In the genomic region with DNA sequence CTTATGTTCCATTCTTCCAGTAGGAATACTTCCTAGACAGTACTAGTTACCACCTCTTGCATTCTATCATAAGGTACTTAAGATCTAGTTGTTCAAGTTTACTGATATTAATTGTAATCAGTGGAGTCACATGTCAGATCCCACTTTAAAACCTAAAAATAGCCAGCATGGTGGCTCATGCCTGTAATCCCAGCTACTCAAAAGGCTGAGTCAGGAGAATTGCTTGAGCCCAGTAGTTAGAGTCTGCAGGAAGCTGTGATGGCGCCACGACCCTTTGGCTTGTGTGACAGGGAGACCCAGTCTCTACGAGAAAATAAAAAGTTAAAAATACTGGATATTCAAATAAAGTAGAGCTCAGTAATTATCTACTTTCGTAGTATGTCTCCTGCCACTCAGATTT, we compare ENCODE assay signal across 32 cellular contexts.
"Had no signal": no experiment of that assay in that cellular context is flagged by ENCODE, and none has a peak within 500 bp of the region (broad histone marks: within the 10 kb centered on the region; RNA-seq: fewer than 3 reads in every experiment).

No MANE protein-coding gene starts in this region.

- H3K4me3 Mint-ChIP-seq: naive B cell; naive thymus-derived CD8-positive, alpha-beta T cell; natural killer cell treated with Interleukin-12 subunit alpha and Interleukin-12 subunit beta and Interleukin-15 and Interleukin-18, amount 100 ng/mL, for 72 hours; neural progenitor cell; stimulated activated memory B cell treated with anti-CD40 and anti-IgM and Interleukin-4, amounts not matched to agents 10 μg/mL and 1 μg/mL and 100 μg/mL, for 72 hours; stimulated activated naive CD8-positive, alpha-beta T cell treated with anti-CD3 and anti-CD28 coated beads, Interleukin-15, amount 100 ng/mL, for 72 hours; type B pancreatic cell had no signal

- DNase-seq: naive B cell; naive thymus-derived CD8-positive, alpha-beta T cell; occipital lobe; ovary; posterior cingulate gyrus; psoas muscle; right cardiac atrium; spleen; stimulated activated CD4-positive, alpha-beta T cell treated with anti-CD3 and anti-CD28 coated beads, Interleukin-12 subunit alpha, Interleukin-12 subunit beta, amount 100 ng/mL, for 4 hours; stimulated activated CD4-positive, alpha-beta T cell treated with anti-CD3 and anti-CD28 coated beads, Interleukin-1b, Interleukin-23, amount 100 ng/mL, for 48 hours; stimulated activated CD4-positive, alpha-beta T cell treated with anti-CD3 and anti-CD28 coated beads, Interleukin-4, amount 100 ng/mL, for 1 hour; stimulated activated CD4-positive, alpha-beta T cell treated with anti-CD3 and anti-CD28 coated beads, Interleukin-4, amount 100 ng/mL, for 4 hours; stimulated activated CD8-positive, alpha-beta memory T cell treated with anti-CD3 and anti-CD28 coated beads, Interleukin-4, amount 100 ng/mL, for 48 hours; stimulated activated naive CD4-positive, alpha-beta T cell; stimulated activated naive CD8-positive, alpha-beta T cell treated with anti-CD3 and anti-CD28 coated beads, Interleukin-15, amount 100 ng/mL, for 72 hours; stimulated activated naive CD8-positive, alpha-beta T cell treated with anti-CD3 and anti-CD28 coated beads, Interleukin-15, Interleukin-2, amounts not matched to agents 100 U/mL and 50 U/mL, for 24 hours; substantia nigra; testis; tibial artery; transverse colon; upper lobe of right lung; uterus had no signal

- H3K36me3 ChIP-seq: neural progenitor cell, ovary, spleen, suprapubic skin, tibial artery, transverse colon, upper lobe of right lung, uterus had no signal

- H3K27me3 Mint-ChIP-seq: progenitor cell of endocrine pancreas had no signal

- H3K9ac ChIP-seq: neural progenitor cell, parathyroid adenoma had no signal

- H3K27me3 ChIP-seq: neural progenitor cell, ovary, spleen, suprapubic skin, testis, tibial artery, transverse colon, upper lobe of right lung, uterus had no signal

- H3K4me1 ChIP-seq: neural progenitor cell, parathyroid adenoma, psoas muscle, spleen, suprapubic skin, testis, upper lobe of right lung, uterus had no signal

- H3K36me3 Mint-ChIP-seq: naive B cell; naive thymus-derived CD8-positive, alpha-beta T cell; natural killer cell treated with Interleukin-12 subunit alpha and Interleukin-12 subunit beta and Interleukin-15 and Interleukin-18, amount 100 ng/mL, for 72 hours; neural progenitor cell; stimulated activated memory B cell treated with anti-CD40 and anti-IgM and Interleukin-4, amounts not matched to agents 10 μg/mL and 1 μg/mL and 100 μg/mL, for 72 hours had no signal

- H3K9me3 ChIP-seq: ovary, psoas muscle, spleen, suprapubic skin, testis, tibial artery, transverse colon, upper lobe of right lung, uterus had no signal

- H3K4me3 ChIP-seq: neural progenitor cell, ovary, psoas muscle, skin epidermis, smooth muscle cell, spleen, suprapubic skin, testis, tibial artery, transverse colon, upper lobe of right lung, uterus had no signal

- H2AFZ ChIP-seq: neural progenitor cell, parathyroid adenoma had no signal

- H3K27ac ChIP-seq: neural progenitor cell, ovary, parathyroid adenoma, psoas muscle, skin epidermis, spleen, suprapubic skin, testis, tibial artery, transverse colon, upper lobe of right lung, uterus had no signal

- H3K27ac Mint-ChIP-seq: naive B cell; naive thymus-derived CD8-positive, alpha-beta T cell; natural killer cell treated with Interleukin-12 subunit alpha and Interleukin-12 subunit beta and Interleukin-15 and Interleukin-18, amount 100 ng/mL, for 72 hours; neural progenitor cell; progenitor cell of endocrine pancreas; stimulated activated memory B cell treated with anti-CD40 and anti-IgM and Interleukin-4, amounts not matched to agents 10 μg/mL and 1 μg/mL and 100 μg/mL, for 72 hours; type B pancreatic cell had no signal

- H3K4me2 ChIP-seq: neural progenitor cell, smooth muscle cell had no signal

- H3K9me3 Mint-ChIP-seq: natural killer cell treated with Interleukin-12 subunit alpha and Interleukin-12 subunit beta and Interleukin-15 and Interleukin-18, amount 100 ng/mL, for 72 hours; neural progenitor cell; stimulated activated memory B cell treated with anti-CD40 and anti-IgM and Interleukin-4, amounts not matched to agents 10 μg/mL and 1 μg/mL and 100 μg/mL, for 72 hours; stimulated activated naive CD8-positive, alpha-beta T cell treated with anti-CD3 and anti-CD28 coated beads, Interleukin-15, amount 100 ng/mL, for 72 hours had no signal

- H3K79me2 ChIP-seq: parathyroid adenoma had no signal

- ATAC-seq: naive thymus-derived CD8-positive, alpha-beta T cell; natural killer cell treated with Interleukin-12 subunit alpha and Interleukin-12 subunit beta and Interleukin-15 and Interleukin-18, amount 100 ng/mL, for 72 hours; psoas muscle; right cardiac atrium; sciatic nerve; stimulated activated naive CD8-positive, alpha-beta T cell treated with anti-CD3 and anti-CD28 coated beads, Interleukin-15, amount 100 ng/mL, for 72 hours; stimulated activated naive CD8-positive, alpha-beta T cell treated with anti-CD3 and anti-CD28 coated beads, Interleukin-15, Interleukin-2, amounts not matched to agents 100 U/mL and 50 U/mL, for 24 hours; upper lobe of right lung had no signal

- H3K4me1 Mint-ChIP-seq: naive B cell; naive thymus-derived CD8-positive, alpha-beta T cell; neural progenitor cell; stimulated activated memory B cell treated with anti-CD40 and anti-IgM and Interleukin-4, amounts not matched to agents 10 μg/mL and 1 μg/mL and 100 μg/mL, for 72 hours; stimulated activated naive CD8-positive, alpha-beta T cell treated with anti-CD3 and anti-CD28 coated beads, Interleukin-15, amount 100 ng/mL, for 72 hours had no signal
